ENCODE assay signal across 21 cellular contexts in the genomic region with DNA sequence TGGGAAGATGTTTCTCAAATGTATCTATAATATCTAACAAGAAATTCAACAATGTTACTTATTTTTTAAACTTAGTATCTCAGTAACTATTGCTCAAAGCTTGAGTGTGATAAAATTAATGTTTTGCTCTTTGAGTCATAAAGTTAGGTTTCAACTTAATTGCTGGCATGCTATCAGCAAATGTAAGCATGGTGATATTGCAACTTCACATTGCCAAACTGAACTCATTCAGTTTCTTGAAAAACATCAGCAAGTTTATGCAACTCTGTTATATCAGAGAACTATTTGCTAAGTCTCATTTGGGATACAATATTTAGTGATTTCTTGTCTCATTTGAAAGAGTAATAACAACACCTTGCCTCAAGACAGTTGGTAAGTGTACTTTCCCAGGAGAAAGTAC.
"Had no signal": no experiment of that assay in that cellular context is flagged by ENCODE, and none has a peak within 500 bp of the region (broad histone marks: within the 10 kb centered on the region; RNA-seq: fewer than 3 reads in every experiment).

No MANE protein-coding gene starts in this region.

- H3K27me3 ChIP-seq: colonic mucosa, foreskin keratinocyte, right lobe of liver, testis, tibial nerve, upper lobe of right lung, vagina had no signal

- H3K27ac ChIP-seq: colonic mucosa, foreskin keratinocyte, parathyroid adenoma, prostate gland, right lobe of liver, testis, tibial nerve, upper lobe of right lung, vagina had no signal

- ATAC-seq: esophagus mucosa; foreskin keratinocyte; right lobe of liver; stimulated activated naive B cell treated with anti-CD40 and anti-IgM and Interleukin-4, amounts not matched to agents 10 μg/mL and 1 μg/mL and 100 μg/mL, for 72 hours; stimulated activated naive CD8-positive, alpha-beta T cell treated with anti-CD3 and anti-CD28 coated beads, Interleukin-15, amount 100 ng/mL, for 72 hours; upper lobe of right lung had no signal

- DNase-seq: colonic mucosa; dermis blood vessel endothelial cell; endodermal cell; foreskin keratinocyte; mesendoderm; naive B cell; occipital lobe; retina; right lobe of liver; stimulated activated CD4-positive, alpha-beta T cell treated with anti-CD3 and anti-CD28 coated beads, Interleukin-2, amount 100 ng/mL, for 24 hours; stimulated activated CD4-positive, alpha-beta T cell treated with anti-CD3 and anti-CD28 coated beads, Interleukin-4, amount 100 ng/mL, for 4 hours; stimulated activated naive B cell treated with anti-CD40 and anti-IgM and Interleukin-4, amounts not matched to agents 10 μg/mL and 1 μg/mL and 100 μg/mL, for 72 hours; stimulated activated naive CD8-positive, alpha-beta T cell treated with anti-CD3 and anti-CD28 coated beads, Interleukin-15, amount 100 ng/mL, for 72 hours; testis; upper lobe of right lung had no signal

- H3K4me3 ChIP-seq: colonic mucosa, prostate gland, right lobe of liver, testis, tibial nerve, upper lobe of right lung, vagina had no signal

- H3K36me3 ChIP-seq: colonic mucosa, prostate gland, right lobe of liver, tibial nerve, upper lobe of right lung, vagina had no signal

- FAIRE-seq: endothelial cell of umbilical vein had no signal

- H3K9me3 ChIP-seq: colonic mucosa, prostate gland, right lobe of liver, testis, tibial nerve, upper lobe of right lung, vagina had no signal

- H3K4me1 ChIP-seq: foreskin keratinocyte, prostate gland, testis, upper lobe of right lung, vagina had no signal
